ENCODE assay signal across 8 cellular contexts in the genomic region with DNA sequence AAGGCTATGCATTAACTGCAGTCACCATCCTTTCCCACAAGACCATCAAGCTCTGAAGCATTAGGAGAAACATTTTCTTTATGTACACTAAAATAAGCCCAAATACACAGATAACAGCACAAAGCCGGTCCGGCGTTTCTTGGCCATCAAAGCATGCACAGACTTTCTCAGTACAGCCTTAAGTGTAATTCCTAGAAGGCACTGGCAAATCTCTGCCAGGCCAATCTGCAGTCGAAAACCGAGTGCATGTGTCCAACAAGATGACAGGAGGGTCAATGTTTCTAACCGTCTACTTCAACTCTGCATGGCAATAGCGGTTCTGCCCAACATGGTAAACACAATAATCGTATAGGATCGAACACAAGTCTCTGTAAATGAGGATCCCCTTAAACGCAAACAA. TPM values are rescaled to one million over a fixed set of nuclear protein-coding genes. Genes with fewer than 3 reads are reported as not detected.
A peak's percentile ranks its signal among the peaks of the same experiment; 100 is the strongest.
DNase-seq lines count a peak whose midpoint lies in the region; ATAC-seq and TF ChIP-seq lines count a peak whose summit lies in the region.

No MANE protein-coding gene starts in this region.

- H3K4me2 ChIP-seq in smooth muscle cell, result peak overlapping the region; percentile 95

- peak overlapping the region; percentile 79 for H3K9ac ChIP-seq in smooth muscle cell (ENCODE audit: low read depth)

- H3K79me2 ChIP-seq in smooth muscle cell (ENCODE audit: low read depth), result peaks cover 50% of the 10 kb centered on the region

- TF ChIP-seq CTCF in cardiac muscle cell (IDR thresholded peaks at IDR 0.05; ENCODE audit: low read depth, low read length), result no peak
- no peak for TF ChIP-seq CTCF in smooth muscle cell (IDR thresholded peaks at IDR 0.05; ENCODE audit: borderline replicate concordance, insufficient read depth, poor library complexity, severe bottlenecking)

- H3K4me1 ChIP-seq in cardiac muscle cell (ENCODE audit: low read depth), result peaks cover 13% of the 10 kb centered on the region
- H3K4me1 ChIP-seq in iPS DF 6.9 (ENCODE audit: control insufficient read depth, insufficient read depth, low read length), result no peaks in the 10 kb centered on the region
- H3K4me1 ChIP-seq in smooth muscle cell (ENCODE audit: low read depth), result peaks cover 20% of the 10 kb centered on the region

- peak overlapping the region; percentile 60 for H2AFZ ChIP-seq in smooth muscle cell (ENCODE audit: low read depth)

- peaks cover 43% of the 10 kb centered on the region for H4K20me1 ChIP-seq in smooth muscle cell (ENCODE audit: low read depth)

- no peaks in the 10 kb centered on the region for H3K9me3 ChIP-seq in cardiac muscle cell (ENCODE audit: low read depth)
- H3K9me3 ChIP-seq in iPS DF 6.9 (ENCODE audit: control insufficient read depth, insufficient read depth, low read length), result no peaks in the 10 kb centered on the region
- no peaks in the 10 kb centered on the region for H3K9me3 ChIP-seq in smooth muscle cell (replicated peaks; ENCODE audit: low read depth)

- H3K27me3 ChIP-seq in cardiac muscle cell, result no peaks in the 10 kb centered on the region
- no peaks in the 10 kb centered on the region for H3K27me3 ChIP-seq in iPS DF 6.9 (ENCODE audit: control insufficient read depth, insufficient read depth, low read length)
- H3K27me3 ChIP-seq in smooth muscle cell (ENCODE audit: low read depth), result no peaks in the 10 kb centered on the region

- CTCF ChIA-PET in activated CD8-positive, alpha-beta T cell treated with anti-CD3 and anti-CD28 coated beads, Interleukin-2, amount 10 ng/mL, durations not matched to agents 7 days and 5 days (lab: Charles Lee), result interaction anchor here (1.2 to 2.5 kb wide), 3 partner anchors 15 to 558 kb away, joined by 3 to 13 read pairs (median 3); no protein-coding TSS in a partner anchor

- intact Hi-C loops in cardiac septum (cut with DNase I), result no loop called here

- H3K4me3 Mint-ChIP-seq in activated CD8-positive, alpha-beta T cell treated with anti-CD3 and anti-CD28 coated beads, Interleukin-2, amount 10 ng/mL, durations not matched to agents 7 days and 5 days, result peak overlapping the region; percentile 91

- no CpG with 5 or more reads among the region's 10 CpGs for WGBS in iPS DF 6.9 (ENCODE audit: insufficient coverage, insufficient read length)
- WGBS in smooth muscle cell (ENCODE audit: low lambda C conversion rate), result 10% methylated on average over 10 of the region's 10 CpGs

- H3K27ac ChIP-seq in cardiac muscle cell, result no peak overlapping the region
- no peak overlapping the region for H3K27ac ChIP-seq in iPS DF 6.9 (ENCODE audit: low read length)
- H3K27ac ChIP-seq in smooth muscle cell (ENCODE audit: low read depth), result no peak overlapping the region

- H3K4me3 ChIP-seq in cardiac muscle cell (peak overlapping the region; percentile 98), iPS DF 6.9 (ENCODE audit: low read length) (peak overlapping the region; percentile 88; the same call in 1 of the 2 replicates), smooth muscle cell (peak overlapping the region; percentile 67)

- peaks cover 8% of the 10 kb centered on the region for H3K27me3 Mint-ChIP-seq in activated CD8-positive, alpha-beta T cell treated with anti-CD3 and anti-CD28 coated beads, Interleukin-2, amount 10 ng/mL, durations not matched to agents 7 days and 5 days (ENCODE audit: low read depth)

- no peak for ATAC-seq in activated CD8-positive, alpha-beta T cell treated with anti-CD3 and anti-CD28 coated beads, Interleukin-2, amount 10 ng/mL, durations not matched to agents 7 days and 5 days
- ATAC-seq in HG02588 (IDR thresholded peaks at IDR 0.05; ENCODE audit: unreplicated experiment), result no peak

- no peaks in the 10 kb centered on the region for H3K36me3 ChIP-seq in cardiac muscle cell
- no peaks in the 10 kb centered on the region for H3K36me3 ChIP-seq in iPS DF 6.9 (ENCODE audit: control insufficient read depth, insufficient read depth, low read length)
- no peaks in the 10 kb centered on the region for H3K36me3 ChIP-seq in smooth muscle cell (ENCODE audit: low read depth)

- no peaks in the 10 kb centered on the region for H3K9me3 Mint-ChIP-seq in activated CD8-positive, alpha-beta T cell treated with anti-CD3 and anti-CD28 coated beads, Interleukin-2, amount 10 ng/mL, durations not matched to agents 7 days and 5 days (ENCODE audit: insufficient read depth)

- no peaks in the 10 kb centered on the region for H3F3A ChIP-seq in smooth muscle cell (ENCODE audit: low read depth)

- H3K36me3 Mint-ChIP-seq in activated CD8-positive, alpha-beta T cell treated with anti-CD3 and anti-CD28 coated beads, Interleukin-2, amount 10 ng/mL, durations not matched to agents 7 days and 5 days (ENCODE audit: low read depth), result no peaks in the 10 kb centered on the region

- DNase-seq in cardiac muscle cell (ENCODE audit: low read depth in 1 of 2, low spot score in 1 of 2), result peak; percentile 18 to 26
- no peak for DNase-seq in cardiac septum (ENCODE audit: low spot score)
- no peak for DNase-seq in activated CD8-positive, alpha-beta T cell treated with anti-CD3 and anti-CD28 coated beads, Interleukin-2, amount 10 ng/mL, durations not matched to agents 7 days and 5 days
- no peak for DNase-seq in iPS DF 6.9 (ENCODE audit: low read depth, low spot score)
- no peak for DNase-seq in smooth muscle cell (lab: John Stamatoyannopoulos, UW; ENCODE audit: unreplicated experiment)
- DNase-seq in T-helper 9 cell, result no peak
- DNase-seq in epidermal melanocyte (ENCODE audit: insufficient read length, low spot score), result no peak

- peaks cover 20% of the 10 kb centered on the region for H3K4me1 Mint-ChIP-seq in activated CD8-positive, alpha-beta T cell treated with anti-CD3 and anti-CD28 coated beads, Interleukin-2, amount 10 ng/mL, durations not matched to agents 7 days and 5 days (ENCODE audit: low read depth)

- POLR2A ChIA-PET in activated CD8-positive, alpha-beta T cell treated with anti-CD3 and anti-CD28 coated beads, Interleukin-2, amount 10 ng/mL, durations not matched to agents 7 days and 5 days (lab: Charles Lee), result no interaction called here

- no peak overlapping the region for H3K27ac Mint-ChIP-seq in activated CD8-positive, alpha-beta T cell treated with anti-CD3 and anti-CD28 coated beads, Interleukin-2, amount 10 ng/mL, durations not matched to agents 7 days and 5 days

RNA-seq across cellular contexts. Expression of a gene that starts 1.1 kb away (rescaled TPM):
- 27.4 and 31.6 TPM in 2 replicates for total RNA-seq in cardiac muscle cell
- 21.8 and 23.2 TPM in 2 replicates for polyA plus RNA-seq in cardiac muscle cell
- 21.3 TPM for total RNA-seq in cardiac septum
- total RNA-seq in activated CD8-positive, alpha-beta T cell treated with anti-CD3 and anti-CD28 coated beads, Interleukin-2, amount 10 ng/mL, durations not matched to agents 7 days and 5 days, result 10 to 100 TPM; 10.6 to 12.3 TPM
- 42.3 and 51.1 TPM in 2 replicates for total RNA-seq in smooth muscle cell
- 9.8 and 20.8 TPM in 2 replicates for polyA plus RNA-seq in smooth muscle cell

Comparison
In these comparisons a context has a peak if more than half of its experiments do, and no peak if none do; other contexts are left out.
1. DNase-seq: peak in cardiac muscle cell (2 of 2); none in cardiac septum (single experiment), activated CD8-positive, alpha-beta T cell treated with anti-CD3 and anti-CD28 coated beads, Interleukin-2, amount 10 ng/mL, durations not matched to agents 7 days and 5 days (single experiment), iPS DF 6.9 (single experiment), smooth muscle cell (single experiment), T-helper 9 cell (single experiment) and epidermal melanocyte (single experiment).
2. Peak in every context shown above with its lines, with median percentiles within 50 percentile points of each other: H3K4me3 ChIP-seq.